ENCODE assay signal across 8 cellular contexts in the genomic region with DNA sequence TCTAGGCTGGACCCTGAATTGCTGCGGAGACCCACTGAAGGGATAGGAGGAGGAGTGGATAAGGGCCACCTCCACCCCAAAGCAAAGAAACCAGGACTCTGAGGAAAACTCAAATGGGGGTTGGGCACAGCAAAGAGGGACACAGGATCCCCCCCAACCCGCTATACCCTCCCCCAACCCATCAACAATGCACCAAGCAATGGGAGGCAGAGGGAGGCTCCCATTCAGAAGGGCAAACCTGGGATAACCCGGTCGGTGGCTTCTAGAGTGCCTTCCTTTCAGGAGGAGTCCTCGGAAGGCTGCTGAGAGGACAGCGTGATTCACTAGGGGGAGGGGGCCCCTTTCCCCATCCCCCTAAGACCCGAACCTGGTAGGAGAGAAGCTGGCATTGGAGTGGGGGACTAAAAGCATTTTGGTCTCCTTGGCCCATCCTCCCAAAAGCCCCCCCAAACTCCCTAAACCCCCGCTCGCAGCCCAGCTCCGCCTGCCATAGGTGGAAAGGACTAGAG. TPM values are rescaled to one million over a fixed set of nuclear protein-coding genes. Genes with fewer than 3 reads are reported as not detected.
DNase-seq lines count a peak whose midpoint lies in the region; ATAC-seq, FAIRE-seq and TF ChIP-seq lines count a peak whose summit lies in the region.

No MANE protein-coding gene starts in this region.

- CTCF ChIA-PET in CD8-positive, alpha-beta memory T cell (lab: Charles Lee), result interaction anchor here (1.3 to 13.1 kb wide), 4 partner anchors 9 to 86 kb away, joined by 3 to 177 read pairs (median 42); no protein-coding TSS in a partner anchor

- no peak for TF ChIP-seq CTCF in neural crest cell (conservative IDR thresholded peaks at IDR 0.05)

- H3K27ac ChIP-seq in CD8-positive, alpha-beta memory T cell (ENCODE audit: low read depth, low read length), result peak overlapping the region; percentile 60
- H3K27ac ChIP-seq in ectodermal cell (ENCODE audit: insufficient read depth, low read depth, low read length, poor library complexity, severe bottlenecking), result no peak overlapping the region

- H3K4me1 Mint-ChIP-seq in CD8-positive, alpha-beta memory T cell, result peaks cover 78 to 80% (median 79%) of the 10 kb centered on the region in 3 donors
- peaks cover 56% of the 10 kb centered on the region for H3K4me1 Mint-ChIP-seq in neural crest cell

- peaks cover 0 to 39% (median 2%) of the 10 kb centered on the region in 3 donors for H3K36me3 Mint-ChIP-seq in CD8-positive, alpha-beta memory T cell
- no peaks in the 10 kb centered on the region for H3K36me3 Mint-ChIP-seq in neural crest cell (ENCODE audit: low read depth)

- H3K27me3 Mint-ChIP-seq in CD8-positive, alpha-beta memory T cell, result peaks cover 0 to 1% of the 10 kb centered on the region in 2 donors
- no peaks in the 10 kb centered on the region for H3K27me3 Mint-ChIP-seq in neural crest cell (ENCODE audit: low read depth)

- H3K4me3 ChIP-seq in CD8-positive, alpha-beta memory T cell (ENCODE audit: low read length), result peak overlapping the region; percentile 85
- peak overlapping the region; percentile 93 for H3K4me3 ChIP-seq in ectodermal cell (ENCODE audit: insufficient read depth, low read depth, low read length)

- H3K4me3 Mint-ChIP-seq in CD8-positive, alpha-beta memory T cell, result peak overlapping the region; percentile 81 to 98 (median 93)
- H3K4me3 Mint-ChIP-seq in neural crest cell, result peak overlapping the region; percentile 90

- no peak for DNase-seq in CD8-positive, alpha-beta memory T cell
- DNase-seq in NCI-H526 treated with DMSO at 0.1 percent for 48 hours (lab: John Stamatoyannopoulos, UW) (peak; percentile 22), neural crest cell (ENCODE audit: low read depth, low spot score) (no peak), RCC 7860 (ENCODE audit: low spot score) (no peak)

- H3K27me3 ChIP-seq in CD8-positive, alpha-beta memory T cell (ENCODE audit: insufficient read depth, low read length, poor library complexity, severe bottlenecking), result no peaks in the 10 kb centered on the region
- peaks cover 6% of the 10 kb centered on the region for H3K27me3 ChIP-seq in ectodermal cell (ENCODE audit: control insufficient read depth, insufficient read depth, low read length, poor library complexity, severe bottlenecking)

- ATAC-seq in HG02852 (IDR thresholded peaks at IDR 0.05; ENCODE audit: unreplicated experiment) (no peak), GM19328 (IDR thresholded peaks at IDR 0.05; ENCODE audit: unreplicated experiment) (no peak), HG03196 (IDR thresholded peaks at IDR 0.05; ENCODE audit: unreplicated experiment) (no peak)

- POLR2A ChIA-PET in CD8-positive, alpha-beta memory T cell (lab: Charles Lee), result interaction anchor here (0.6 to 3.7 kb wide), 7 partner anchors 9 to 1236 kb away, joined by 3 to 49 read pairs (median 5); a partner anchor contains a TSS

- no peak for FAIRE-seq in RCC 7860 (lab: Jason Lieb, UNC)

- 1% methylated on average over 10 of the region's 10 CpGs for WGBS in ectodermal cell, 2 experiments

- H3K27ac Mint-ChIP-seq in CD8-positive, alpha-beta memory T cell, result peak overlapping the region; percentile 72 to 100 (median 90)
- H3K27ac Mint-ChIP-seq in neural crest cell (ENCODE audit: unreplicated experiment), result peak overlapping the region; percentile 84

- H3K4me1 ChIP-seq in CD8-positive, alpha-beta memory T cell (ENCODE audit: insufficient read depth, low read length), result peaks cover 82% of the 10 kb centered on the region
- peaks cover 50% of the 10 kb centered on the region for H3K4me1 ChIP-seq in ectodermal cell (ENCODE audit: control insufficient read depth, insufficient read depth, low read length)

- peaks cover 6% of the 10 kb centered on the region for H3K36me3 ChIP-seq in CD8-positive, alpha-beta memory T cell (ENCODE audit: insufficient read depth, low read length)
- no peaks in the 10 kb centered on the region for H3K36me3 ChIP-seq in ectodermal cell (ENCODE audit: control insufficient read depth, insufficient read depth, low read length)

- H3K9me3 ChIP-seq in CD8-positive, alpha-beta memory T cell (ENCODE audit: low read length), result no peaks in the 10 kb centered on the region
- no peaks in the 10 kb centered on the region for H3K9me3 ChIP-seq in ectodermal cell (ENCODE audit: control insufficient read depth, low read length)

- H3K9me3 Mint-ChIP-seq in CD8-positive, alpha-beta memory T cell, result no peaks in the 10 kb centered on the region
- H3K9me3 Mint-ChIP-seq in neural crest cell, result no peaks in the 10 kb centered on the region

RNA-seq across cellular contexts. Expression of a gene that starts 1.3 kb away (rescaled TPM):
- 10 to 100 TPM; 32.9 to 35.4 TPM for total RNA-seq in CD8-positive, alpha-beta memory T cell
- polyA plus RNA-seq in CD8-positive, alpha-beta memory T cell, result 19.2 TPM
- 11.7 TPM for polyA plus RNA-seq in ectodermal cell (2013, experiment 1 of 4)
- 13.1 TPM for polyA plus RNA-seq in ectodermal cell (2013, experiment 2 of 4)
- 10.6 TPM for polyA plus RNA-seq in ectodermal cell (2013, experiment 3 of 4)
- polyA plus RNA-seq in ectodermal cell (2013, experiment 4 of 4), result 10.7 TPM
- total RNA-seq in neural crest cell, result 12.2 and 17.3 TPM in 2 replicates
